ENCODE assay signal across 19 cellular contexts in the genomic region with DNA sequence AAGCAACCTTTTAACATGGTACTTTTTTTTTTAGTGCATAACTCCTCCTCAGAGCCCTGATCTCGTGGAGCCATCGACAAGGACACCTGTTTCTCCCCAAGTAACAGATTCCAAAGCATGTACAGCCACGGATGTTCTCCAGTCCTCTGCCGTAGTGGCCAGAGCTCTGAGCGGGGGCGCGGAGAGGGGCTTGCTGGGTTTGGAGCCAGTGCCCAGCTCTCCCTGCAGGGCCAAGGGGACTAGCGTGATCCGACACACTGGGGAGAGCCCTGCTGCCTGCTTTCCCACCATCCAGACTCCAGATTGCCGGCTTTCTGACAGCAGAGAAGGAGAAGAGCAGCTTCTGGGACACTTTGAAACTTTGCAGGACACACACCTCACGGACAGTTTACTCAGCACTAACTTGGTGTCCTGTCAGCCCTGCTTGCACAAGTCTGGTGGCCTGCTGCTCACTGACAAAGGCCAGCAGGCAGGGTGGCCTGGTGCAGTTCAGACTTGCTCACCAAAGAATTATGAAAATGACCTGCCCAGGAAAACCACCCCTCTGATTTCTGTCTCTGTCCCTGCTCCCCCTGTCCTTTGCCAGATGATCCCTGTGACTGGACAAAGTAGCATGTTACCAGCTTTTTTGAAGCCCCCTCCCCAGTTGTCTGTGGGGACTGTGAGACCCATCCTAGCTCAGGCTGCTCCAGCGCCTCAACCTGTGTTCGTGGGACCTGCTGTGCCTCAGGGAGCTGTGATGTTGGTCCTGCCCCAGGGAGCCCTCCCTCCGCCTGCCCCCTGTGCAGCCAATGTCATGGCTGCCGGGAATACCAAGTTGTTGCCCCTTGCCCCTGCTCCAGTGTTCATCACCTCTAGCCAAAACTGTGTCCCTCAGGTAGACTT. TPM values are rescaled to one million over a fixed set of nuclear protein-coding genes. Genes with fewer than 3 reads are reported as not detected.
DNase-seq lines count a peak whose midpoint lies in the region; ATAC-seq, FAIRE-seq and TF ChIP-seq lines count a peak whose summit lies in the region.
"Had no signal": no experiment of that assay in that cellular context is flagged by ENCODE, and none has a peak within 500 bp of the region (broad histone marks: within the 10 kb centered on the region; RNA-seq: fewer than 3 reads in every experiment).

No MANE protein-coding gene starts in this region.

- H3K27ac ChIP-seq in BLaER1 (no peak overlapping the region), RWPE1 (peak overlapping the region; percentile 96), HepG2 (ENCODE audit: extremely low read length, insufficient read depth, low read length) (no peak overlapping the region), sigmoid colon (peak overlapping the region; percentile 39 to 98 (median 70))
- H3K27ac ChIP-seq: brain microvascular endothelial cell had no signal

- H3K79me2 ChIP-seq in HepG2 (ENCODE audit: insufficient read depth, low read length), result no peaks in the 10 kb centered on the region

- WGBS in HepG2 (ENCODE audit: low lambda C conversion rate), result 86% methylated on average over 15 of the region's 15 CpGs
- WGBS in sigmoid colon, 2 donors, result 88 to 95% methylated on average over 15 of the region's 15 CpGs

- TF ChIP-seq CTCF in RWPE1 (conservative IDR thresholded peaks at IDR 0.05; ENCODE audit: low read depth) (no peak), HepG2 (CRISPR knock-in tag; IDR thresholded peaks at IDR 0.05) (no peak), sigmoid colon (IDR thresholded peaks at IDR 0.05) (no peak)

- POLR2A ChIA-PET in RWPE1 (lab: Yijun Ruan, JAX; ENCODE audit: low non-redundant PET) (no interaction called here), HepG2 (lab: Yijun Ruan, JAX) (interaction anchor here (1.0 to 1.4 kb wide), 2 partner anchors 9 to 10 kb away, joined by 3 to 6 read pairs; no protein-coding TSS in a partner anchor)

- H3K27me3 ChIP-seq in BLaER1 (no peaks in the 10 kb centered on the region), HepG2 (ENCODE audit: control insufficient read depth in 1 of 2, insufficient read depth in 2 of 2, low read length in 2 of 2) (no peaks in the 10 kb centered on the region; a peak in 1 of 5 replicates), sigmoid colon (no peaks in the 10 kb centered on the region)
- H3K27me3 ChIP-seq: brain microvascular endothelial cell had no signal

- TF ChIP-seq RAD21 in HepG2 (CRISPR knock-in tag; IDR thresholded peaks at IDR 0.05), result no peak

- H3K9ac ChIP-seq in BLaER1 (peak overlapping the region; percentile 6; the same call in 1 of the 2 replicates), HepG2 (ENCODE audit: insufficient read depth, low read depth, low read length) (no peak overlapping the region)

- peak overlapping the region; percentile 39; the same call in 1 of the 2 replicates for H3K4me2 ChIP-seq in BLaER1
- H3K4me2 ChIP-seq in HepG2 (ENCODE audit: low read depth, low read length), result no peak overlapping the region
- H3K4me2 ChIP-seq: smooth muscle cell had no signal

- FAIRE-seq in HepG2 (lab: Jason Lieb, UNC), result no peak
- FAIRE-seq: D721Med had no signal

- intact Hi-C loops in HepG2 (cut with micrococcal nuclease; ENCODE audit: unreplicated experiment), result loop anchor here (1.0 kb wide), 4 partner anchors 64 to 278 kb away; no protein-coding TSS in a partner anchor
- intact Hi-C loops in sigmoid colon (cut with DNase I), result loop anchor here (2.0 to 10.0 kb wide), 3 partner anchors 206 to 413 kb away; a partner anchor contains a TSS

- DNase-seq in RWPE1 (ENCODE audit: low spot score) (no peak), HepG2 (ENCODE audit: low spot score) (no peak), sigmoid colon (no peak), NOMO-1 (lab: John Stamatoyannopoulos, UW; ENCODE audit: unreplicated experiment in 2 of 2) (no peak)
- no peak for DNase-seq in stimulated activated CD4-positive, alpha-beta T cell treated with anti-CD3 and anti-CD28 coated beads, Interleukin-4, amount 100 ng/mL, for 1 hour
- no peak for DNase-seq in stimulated activated CD8-positive, alpha-beta memory T cell treated with anti-CD3 and anti-CD28 coated beads, Interleukin-4, amount 100 ng/mL, for 48 hours
- DNase-seq: activated CD4-positive, CD25-positive, alpha-beta regulatory T cell treated with anti-CD3 and anti-CD28 coated beads, Interleukin-2, amount 50 U/mL, for 72 hours; activated gamma-delta T cell; SIG-M5; stimulated activated CD4-positive, alpha-beta T cell treated with anti-CD3 and anti-CD28 coated beads, Interleukin-2, amount 100 ng/mL, for 48 hours had no signal

- no peak overlapping the region for H2AFZ ChIP-seq in HepG2 (ENCODE audit: low read length)

- no peak for ATAC-seq in HepG2
- no peak for ATAC-seq in GM21515 (IDR thresholded peaks at IDR 0.05; ENCODE audit: unreplicated experiment)
- ATAC-seq: activated CD8-positive, alpha-beta T cell treated with anti-CD3 and anti-CD28 coated beads, Interleukin-2, amount 10 ng/mL, durations not matched to agents 7 days and 5 days; naive thymus-derived CD8-positive, alpha-beta T cell; PC-3 had no signal

- BruUV-seq in HepG2 (replicated peaks; lab: Mats Ljungman, UMichigan), result no TSS peak

- TF ChIP-seq POLR2A in HepG2 (IDR thresholded peaks at IDR 0.05; ENCODE audit: insufficient read depth in 1 of 2, low read depth in 2 of 2, low read length in 2 of 2), result no peak
- no peak for TF ChIP-seq POLR2A in sigmoid colon (IDR thresholded peaks at IDR 0.05)

- H3K36me3 ChIP-seq in BLaER1 (peaks cover 71% of the 10 kb centered on the region), HepG2 (replicated peaks in 1 of 2; ENCODE audit: control insufficient read depth in 1 of 2, insufficient read depth in 2 of 2, low read length in 2 of 2) (peaks cover 4 to 17% of the 10 kb centered on the region in 2 experiments; a peak in 4 of 5 replicates), sigmoid colon (peaks cover 13 to 63% (median 26%) of the 10 kb centered on the region in 4 donors)

- H4K20me1 ChIP-seq in BLaER1, result peaks cover 86% of the 10 kb centered on the region
- H4K20me1 ChIP-seq in HepG2 (ENCODE audit: insufficient read depth, low read length), result peaks cover 9% of the 10 kb centered on the region; the same call in 1 of the 2 replicates

- CTCF ChIA-PET in RWPE1 (lab: Yijun Ruan, JAX) (interaction anchor here (0.5 to 2.8 kb wide), 12 partner anchors 10 to 1164 kb away, joined by 3 to 13 read pairs (median 4); no protein-coding TSS in a partner anchor), HepG2 (lab: Yijun Ruan, JAX; ENCODE audit: low intra/inter-chr PET ratio, low total read pairs) (interaction anchor here (0.9 to 2.5 kb wide), 4 partner anchors 64 to 278 kb away, joined by 3 to 25 read pairs (median 16); no protein-coding TSS in a partner anchor)

- in situ Hi-C loops in HepG2 (cut with HindIII; ENCODE audit: extremely low pct_ligation_motif_present, low pct_unique_long_range_greater_than_20kb), result loop anchor here (5.0 kb wide), 1 partner anchor 251 kb away; no protein-coding TSS in a partner anchor

- H3K4me1 ChIP-seq in BLaER1 (peaks cover 71% of the 10 kb centered on the region), HepG2 (ENCODE audit: insufficient read depth, low read length) (peaks cover 24% of the 10 kb centered on the region), sigmoid colon (peaks cover 0 to 69% (median 56%) of the 10 kb centered on the region in 4 donors)

- H3K4me3 ChIP-seq in BLaER1, result no peak overlapping the region
- no peak overlapping the region for H3K4me3 ChIP-seq in HepG2 (replicated peaks in 1 of 3; ENCODE audit: insufficient read depth in 1 of 3, low read depth in 2 of 3, low read length in 3 of 3)
- no peak overlapping the region for H3K4me3 ChIP-seq in sigmoid colon
- H3K4me3 ChIP-seq: smooth muscle cell had no signal

- peaks cover under 1% of the 10 kb centered on the region; the same call in 1 of the 2 replicates for H3K9me3 ChIP-seq in BLaER1
- H3K9me3 ChIP-seq in HepG2 (ENCODE audit: low read length), result no peaks in the 10 kb centered on the region
- H3K9me3 ChIP-seq in sigmoid colon, result no peaks in the 10 kb centered on the region

- TF ChIP-seq EP300 in HepG2 (IDR thresholded peaks at IDR 0.05; ENCODE audit: low read depth in 2 of 2, low read length in 2 of 2), result no peak
- TF ChIP-seq EP300 in HepG2 (CRISPR knock-in tag; IDR thresholded peaks at IDR 0.05; ENCODE audit: borderline replicate concordance), result no peak
- TF ChIP-seq EP300 in sigmoid colon (IDR thresholded peaks at IDR 0.05), result no peak

RNA-seq across cellular contexts. Expression of a gene that starts 4.5 kb away (rescaled TPM):
- 2.5 and 3.1 TPM in 2 replicates for total RNA-seq in HepG2 (2016; rRNA removed; fragmentation: Illumina TruSeq; extraction: Trizol)
- total RNA-seq in HepG2 (2016; cell fraction: cytosol; rRNA removed; fragmentation: Illumina TruSeq; extraction: Trizol; ENCODE audit: low read depth), result 0.53 and 0.71 TPM in 2 replicates
- 2.6 and 2.9 TPM in 2 replicates for total RNA-seq in HepG2 (2016; cell fraction: insoluble cytoplasmic fraction; rRNA removed; fragmentation: Illumina TruSeq; extraction: Trizol)
- total RNA-seq in HepG2 (2016; cell fraction: membrane; rRNA removed; fragmentation: Illumina TruSeq; extraction: Trizol), result 3.0 and 3.1 TPM in 2 replicates
- 2.7 and 3.1 TPM in 2 replicates for total RNA-seq in HepG2 (2016; cell fraction: nucleus; rRNA removed; fragmentation: Illumina TruSeq; extraction: Trizol)
- polyA plus RNA-seq in HepG2 (2011; rRNA removed), result 11.8 and 16.9 TPM in 2 replicates
- 5.0 and 9.2 TPM in 2 replicates for polyA plus RNA-seq in HepG2 (2011; cell fraction: cytosol; rRNA removed)
- polyA plus RNA-seq in HepG2 (2011; cell fraction: nucleus; rRNA removed), result 5.8 and 9.5 TPM in 2 replicates
- polyA plus RNA-seq in HepG2 (2012), result 8.7 and 11.2 TPM in 2 replicates
- polyA plus RNA-seq in HepG2 (2016; cell fraction: cytosol; fragmentation: Illumina TruSeq; extraction: Trizol; ENCODE audit: low read depth), result 0.48 and 0.57 TPM in 2 replicates
- polyA plus RNA-seq in HepG2 (2016; cell fraction: insoluble cytoplasmic fraction; fragmentation: Illumina TruSeq; extraction: Trizol; ENCODE audit: low read depth), result 2.9 and 3.2 TPM in 2 replicates
- 1.8 and 2.0 TPM in 2 replicates for polyA plus RNA-seq in HepG2 (2016; cell fraction: membrane; fragmentation: Illumina TruSeq; extraction: Trizol; ENCODE audit: low read depth)
- 4.8 and 5.6 TPM in 2 replicates for polyA plus RNA-seq in HepG2 (2016; cell fraction: nucleus; fragmentation: Illumina TruSeq; extraction: Trizol; ENCODE audit: insufficient read depth, low read depth)
- polyA minus RNA-seq in HepG2 (2011; rRNA and poly(A)+ RNA removed; ENCODE audit: low replicate concordance), result 22.9 and 78.5 TPM in 2 replicates
- 5.3 and 10.4 TPM in 2 replicates for polyA minus RNA-seq in HepG2 (2011; cell fraction: cytosol; rRNA and poly(A)+ RNA removed)
- polyA minus RNA-seq in HepG2 (2011; cell fraction: nucleus; rRNA and poly(A)+ RNA removed), result 7.1 and 10.8 TPM in 2 replicates
- total RNA-seq in sigmoid colon, result 10 to 100 TPM; 18.5 to 41.3 (median 29.7) TPM
- polyA plus RNA-seq in sigmoid colon, result 1 to 10 TPM; 3.9 to 7.2 (median 5.8) TPM

RNA-seq across cellular contexts. Expression of a gene that starts 32.4 kb away (rescaled TPM):
- total RNA-seq in HepG2 (2016; rRNA removed; fragmentation: Illumina TruSeq; extraction: Trizol) (not detected in 2 replicates), sigmoid colon (10 to 100 TPM in 2 of 4 donors, 1 to 10 TPM in 2; 7.5 to 24.6 (median 9.6) TPM)
- total RNA-seq in HepG2 (2016; cell fraction: cytosol; rRNA removed; fragmentation: Illumina TruSeq; extraction: Trizol; ENCODE audit: low read depth), result 0.09 TPM in 1 of 2 replicates, not detected in the other
- not detected in 2 replicates for total RNA-seq in HepG2 (2016; cell fraction: insoluble cytoplasmic fraction; rRNA removed; fragmentation: Illumina TruSeq; extraction: Trizol)
- 0.14 TPM in 1 of 2 replicates, not detected in the other for total RNA-seq in HepG2 (2016; cell fraction: membrane; rRNA removed; fragmentation: Illumina TruSeq; extraction: Trizol)
- not detected in 2 replicates for total RNA-seq in HepG2 (2016; cell fraction: nucleus; rRNA removed; fragmentation: Illumina TruSeq; extraction: Trizol)
- polyA plus RNA-seq in HepG2 (2011; rRNA removed) (0.04 TPM in 2 replicates), sigmoid colon (1 to 10 TPM in 1 of 3 donors, under 1 TPM in 2; 0.46 to 1.8 (median 0.83) TPM)
- 0.04 and 0.12 TPM in 2 replicates for polyA plus RNA-seq in HepG2 (2011; cell fraction: cytosol; rRNA removed)
- 0.03 TPM in 1 of 2 replicates, not detected in the other for polyA plus RNA-seq in HepG2 (2011; cell fraction: nucleus; rRNA removed)
- 0.13 TPM in 1 of 2 replicates, not detected in the other for polyA plus RNA-seq in HepG2 (2012)
- not detected in 2 replicates for polyA plus RNA-seq in HepG2 (2016; cell fraction: cytosol; fragmentation: Illumina TruSeq; extraction: Trizol; ENCODE audit: low read depth)
- not detected in 2 replicates for polyA plus RNA-seq in HepG2 (2016; cell fraction: insoluble cytoplasmic fraction; fragmentation: Illumina TruSeq; extraction: Trizol; ENCODE audit: low read depth)
- polyA plus RNA-seq in HepG2 (2016; cell fraction: membrane; fragmentation: Illumina TruSeq; extraction: Trizol; ENCODE audit: low read depth), result not detected in 2 replicates
- not detected in 2 replicates for polyA plus RNA-seq in HepG2 (2016; cell fraction: nucleus; fragmentation: Illumina TruSeq; extraction: Trizol; ENCODE audit: insufficient read depth, low read depth)
- 0.16 TPM in 1 of 2 replicates, not detected in the other for polyA minus RNA-seq in HepG2 (2011; rRNA and poly(A)+ RNA removed; ENCODE audit: low replicate concordance)
- polyA minus RNA-seq in HepG2 (2011; cell fraction: cytosol; rRNA and poly(A)+ RNA removed), result not detected in 2 replicates
- not detected in 2 replicates for polyA minus RNA-seq in HepG2 (2011; cell fraction: nucleus; rRNA and poly(A)+ RNA removed)
- total RNA-seq: LHCN-M2; naive thymus-derived CD8-positive, alpha-beta T cell had no signal
- polyA plus RNA-seq: naive thymus-derived CD8-positive, alpha-beta T cell had no signal

Comparison
In these comparisons a context has a peak if more than half of its experiments do, and no peak if none do; other contexts are left out.
1. H3K27ac ChIP-seq: peak in RWPE1 (single experiment) and sigmoid colon (4 of 4); none in BLaER1 (single experiment) and HepG2 (single experiment).
2. RNA of a gene that starts 32.4 kb away (total RNA-seq): 7.5 to 24.6 TPM in sigmoid colon; 0.09 to 0.14 TPM in HepG2; every median in the first group is over 4 times any median in the second.